ENCODE assay signal across 19 cellular contexts in the genomic region with DNA sequence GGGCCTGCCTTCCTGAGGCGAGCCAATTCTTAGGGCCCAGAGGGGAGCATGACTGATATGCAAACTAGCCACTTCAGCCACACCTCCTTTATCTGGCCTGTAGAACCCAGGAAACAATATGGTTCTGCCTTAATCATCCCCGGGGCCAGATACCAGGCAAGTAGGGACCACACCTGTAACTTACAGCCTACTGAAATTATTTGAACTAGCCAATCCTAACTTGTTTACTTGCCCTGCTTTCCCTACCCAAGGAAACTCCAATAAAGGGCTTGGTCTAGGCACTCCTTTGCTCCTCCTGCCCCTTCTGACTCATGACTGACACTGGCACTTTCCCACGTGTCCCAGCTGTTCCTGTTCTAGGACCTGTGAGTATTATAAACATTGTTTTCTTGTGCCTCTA. TPM values are rescaled to one million over a fixed set of nuclear protein-coding genes. Genes with fewer than 3 reads are reported as not detected.
DNase-seq lines count a peak whose midpoint lies in the region; ATAC-seq, FAIRE-seq and TF ChIP-seq lines count a peak whose summit lies in the region.
"Had no signal": no experiment of that assay in that cellular context is flagged by ENCODE, and none has a peak within 500 bp of the region (broad histone marks: within the 10 kb centered on the region; RNA-seq: fewer than 3 reads in every experiment).

No MANE protein-coding gene starts in this region.

- H3K27me3 ChIP-seq in GM23338 (ENCODE audit: insufficient read depth) (no peaks in the 10 kb centered on the region), neural progenitor cell (no peaks in the 10 kb centered on the region), HepG2 (ENCODE audit: control insufficient read depth in 1 of 2, insufficient read depth in 2 of 2, low read length in 2 of 2) (no peaks in the 10 kb centered on the region)
- H3K27me3 ChIP-seq: body of pancreas, thyroid gland had no signal

- H4K20me1 ChIP-seq in GM23338 (replicated peaks; ENCODE audit: insufficient read depth): no peaks in the 10 kb centered on the region
- H4K20me1 ChIP-seq in neural progenitor cell (ENCODE audit: low read depth): no peaks in the 10 kb centered on the region
- H4K20me1 ChIP-seq in HepG2 (ENCODE audit: insufficient read depth, low read length): no peaks in the 10 kb centered on the region

- H3K4me3 Mint-ChIP-seq in GM23338 (no peak overlapping the region), neural progenitor cell (no peak overlapping the region)
- no peak overlapping the region for H3K4me3 Mint-ChIP-seq in dendritic cell treated with granulocyte-macrophage colony-stimulating factor and Interleukin-4, amounts not matched to agents 40 ng/mL and 50 ng/mL, for 4 days
- H3K4me3 Mint-ChIP-seq: activated naive CD4-positive, alpha-beta T cell treated with anti-CD3 and anti-CD28 coated beads, Interleukin-2, amount 10 ng/mL, durations not matched to agents 7 days and 5 days; H9 had no signal

- 69% methylated on average over 3 of the region's 3 CpGs for WGBS in HepG2 (ENCODE audit: low lambda C conversion rate)

- DNase-seq in GM23338 (ENCODE audit: low spot score): peak; percentile 22
- peak; percentile 29 for DNase-seq in MV-4-11 (lab: John Stamatoyannopoulos, UW)
- no peak for DNase-seq in neural progenitor cell (ENCODE audit: low spot score)
- no peak for DNase-seq in GM10266 (ENCODE audit: extremely low spot score)
- DNase-seq in HepG2 (ENCODE audit: low spot score): no peak
- DNase-seq: activated CD4-positive, alpha-beta T cell treated with anti-CD3 and anti-CD28 coated beads for 4 hours; activated naive CD4-positive, alpha-beta T cell treated with anti-CD3 and anti-CD28 coated beads, Interleukin-2, amount 10 ng/mL, durations not matched to agents 7 days and 5 days; Caco-2; GF-D8; H9; NCI-H1105; T-helper 2 cell; thyroid gland had no signal

- H3K27ac ChIP-seq in GM23338 (ENCODE audit: low read depth) (no peak overlapping the region), neural progenitor cell (no peak overlapping the region), HepG2 (ENCODE audit: extremely low read length, insufficient read depth, low read length) (no peak overlapping the region)
- H3K27ac ChIP-seq: body of pancreas, parathyroid adenoma, thyroid gland had no signal

- CTCF ChIA-PET in HepG2 (lab: Yijun Ruan, JAX; ENCODE audit: low intra/inter-chr PET ratio, low total read pairs): no interaction called here

- ATAC-seq in GM23338: peak; percentile 89
- ATAC-seq in HG03565 (IDR thresholded peaks at IDR 0.05; ENCODE audit: unreplicated experiment): no peak
- ATAC-seq in HepG2: no peak
- no peak for ATAC-seq in HG03342 (IDR thresholded peaks at IDR 0.05; ENCODE audit: unreplicated experiment)
- ATAC-seq: body of pancreas had no signal

- no TSS peak for BruUV-seq in HepG2 (replicated peaks; lab: Mats Ljungman, UMichigan)

- H3K4me1 Mint-ChIP-seq in GM23338 (no peaks in the 10 kb centered on the region), neural progenitor cell (no peaks in the 10 kb centered on the region)
- peaks cover 38% of the 10 kb centered on the region for H3K4me1 Mint-ChIP-seq in dendritic cell treated with granulocyte-macrophage colony-stimulating factor and Interleukin-4, amounts not matched to agents 40 ng/mL and 50 ng/mL, for 4 days (ENCODE audit: low read depth)
- H3K4me1 Mint-ChIP-seq: activated naive CD4-positive, alpha-beta T cell treated with anti-CD3 and anti-CD28 coated beads, Interleukin-2, amount 10 ng/mL, durations not matched to agents 7 days and 5 days had no signal

- H3F3A ChIP-seq in GM23338 (replicated peaks; ENCODE audit: low read depth) (no peaks in the 10 kb centered on the region), neural progenitor cell (ENCODE audit: low read depth) (no peaks in the 10 kb centered on the region)

- H3K36me3 ChIP-seq in GM23338 (ENCODE audit: insufficient read depth) (no peaks in the 10 kb centered on the region), neural progenitor cell (no peaks in the 10 kb centered on the region), HepG2 (replicated peaks in 1 of 2; ENCODE audit: control insufficient read depth in 1 of 2, insufficient read depth in 2 of 2, low read length in 2 of 2) (no peaks in the 10 kb centered on the region)
- H3K36me3 ChIP-seq: thyroid gland had no signal

- no peak overlapping the region for H3K9ac ChIP-seq in neural progenitor cell
- H3K9ac ChIP-seq in HepG2 (ENCODE audit: insufficient read depth, low read depth, low read length): no peak overlapping the region
- H3K9ac ChIP-seq: parathyroid adenoma had no signal

- TF ChIP-seq CTCF in GM23338 (conservative IDR thresholded peaks at IDR 0.05; ENCODE audit: low read depth in 2 of 2) (no peak), neural progenitor cell (IDR thresholded peaks at IDR 0.05) (no peak), GM10266 (IDR thresholded peaks at IDR 0.05; ENCODE audit: control insufficient read depth, insufficient read depth, low read depth, missing control alignments) (no peak), HepG2 (CRISPR knock-in tag; IDR thresholded peaks at IDR 0.05) (no peak)

- H3K9me3 ChIP-seq in neural progenitor cell (ENCODE audit: low read depth) (no peaks in the 10 kb centered on the region), HepG2 (ENCODE audit: low read length) (no peaks in the 10 kb centered on the region)
- H3K9me3 ChIP-seq: body of pancreas, Caco-2, thyroid gland had no signal

- FAIRE-seq in HepG2 (lab: Jason Lieb, UNC): no peak

- no peaks in the 10 kb centered on the region for H3K9me3 Mint-ChIP-seq in GM23338
- peaks cover 8% of the 10 kb centered on the region for H3K9me3 Mint-ChIP-seq in dendritic cell treated with granulocyte-macrophage colony-stimulating factor and Interleukin-4, amounts not matched to agents 40 ng/mL and 50 ng/mL, for 4 days
- no peaks in the 10 kb centered on the region for H3K9me3 Mint-ChIP-seq in neural progenitor cell
- H3K9me3 Mint-ChIP-seq: activated naive CD4-positive, alpha-beta T cell treated with anti-CD3 and anti-CD28 coated beads, Interleukin-2, amount 10 ng/mL, durations not matched to agents 7 days and 5 days; H9 had no signal

- peak overlapping the region; percentile 59; the same call in 1 of the 2 replicates for H2AFZ ChIP-seq in GM23338
- peak overlapping the region; percentile 29 for H2AFZ ChIP-seq in neural progenitor cell (replicated peaks)
- H2AFZ ChIP-seq in HepG2 (ENCODE audit: low read length): no peak overlapping the region
- H2AFZ ChIP-seq: parathyroid adenoma had no signal

- H3K27ac Mint-ChIP-seq in GM23338 (no peak overlapping the region), neural progenitor cell (peak overlapping the region; percentile 21)
- H3K27ac Mint-ChIP-seq in dendritic cell treated with granulocyte-macrophage colony-stimulating factor and Interleukin-4, amounts not matched to agents 40 ng/mL and 50 ng/mL, for 4 days: peak overlapping the region; percentile 41
- H3K27ac Mint-ChIP-seq: activated naive CD4-positive, alpha-beta T cell treated with anti-CD3 and anti-CD28 coated beads, Interleukin-2, amount 10 ng/mL, durations not matched to agents 7 days and 5 days had no signal

- no peak for TF ChIP-seq POLR2A in HepG2 (IDR thresholded peaks at IDR 0.05; ENCODE audit: insufficient read depth in 1 of 2, low read depth in 2 of 2, low read length in 2 of 2)

- H3K27me3 Mint-ChIP-seq in GM23338 (ENCODE audit: insufficient read depth, low read depth, poor library complexity) (peaks cover 1% of the 10 kb centered on the region), neural progenitor cell (ENCODE audit: insufficient read depth, low read depth) (no peaks in the 10 kb centered on the region)
- H3K27me3 Mint-ChIP-seq in dendritic cell treated with granulocyte-macrophage colony-stimulating factor and Interleukin-4, amounts not matched to agents 40 ng/mL and 50 ng/mL, for 4 days: no peaks in the 10 kb centered on the region

- no peaks in the 10 kb centered on the region for H3K36me3 Mint-ChIP-seq in GM23338 (ENCODE audit: low read depth)
- H3K36me3 Mint-ChIP-seq in dendritic cell treated with granulocyte-macrophage colony-stimulating factor and Interleukin-4, amounts not matched to agents 40 ng/mL and 50 ng/mL, for 4 days (ENCODE audit: low read depth): no peaks in the 10 kb centered on the region
- no peaks in the 10 kb centered on the region for H3K36me3 Mint-ChIP-seq in neural progenitor cell
- H3K36me3 Mint-ChIP-seq: activated naive CD4-positive, alpha-beta T cell treated with anti-CD3 and anti-CD28 coated beads, Interleukin-2, amount 10 ng/mL, durations not matched to agents 7 days and 5 days had no signal

- intact Hi-C loops in dendritic cell treated with granulocyte-macrophage colony-stimulating factor and Interleukin-4, amounts not matched to agents 40 ng/mL and 50 ng/mL, for 4 days (cut with micrococcal nuclease): no loop called here
- intact Hi-C loops in HepG2 (cut with micrococcal nuclease; ENCODE audit: unreplicated experiment): no loop called here

- H3K79me2 ChIP-seq in GM23338 (replicated peaks; ENCODE audit: insufficient read depth): no peaks in the 10 kb centered on the region
- H3K79me2 ChIP-seq in neural progenitor cell (ENCODE audit: low read depth): no peaks in the 10 kb centered on the region
- H3K79me2 ChIP-seq in HepG2 (ENCODE audit: insufficient read depth, low read length): no peaks in the 10 kb centered on the region
- H3K79me2 ChIP-seq: parathyroid adenoma had no signal

- H3K4me1 ChIP-seq in GM23338 (ENCODE audit: insufficient read depth) (no peaks in the 10 kb centered on the region), neural progenitor cell (no peaks in the 10 kb centered on the region), HepG2 (ENCODE audit: insufficient read depth, low read length) (peaks cover 35% of the 10 kb centered on the region)
- H3K4me1 ChIP-seq: body of pancreas, Caco-2, parathyroid adenoma, thyroid gland had no signal

- H3K4me2 ChIP-seq in GM23338 (no peak overlapping the region), neural progenitor cell (no peak overlapping the region), HepG2 (ENCODE audit: low read depth, low read length) (no peak overlapping the region)
- H3K4me2 ChIP-seq: smooth muscle cell had no signal

- H3K4me3 ChIP-seq in GM23338 (no peak overlapping the region), neural progenitor cell (no peak overlapping the region), HepG2 (replicated peaks in 1 of 3; ENCODE audit: insufficient read depth in 1 of 3, low read depth in 2 of 3, low read length in 3 of 3) (no peak overlapping the region)
- H3K4me3 ChIP-seq: body of pancreas, smooth muscle cell, thyroid gland had no signal

- TF ChIP-seq EP300 in HepG2 (IDR thresholded peaks at IDR 0.05; ENCODE audit: low read depth in 2 of 2, low read length in 2 of 2): no peak
- no peak for TF ChIP-seq EP300 in HepG2 (CRISPR knock-in tag; IDR thresholded peaks at IDR 0.05; ENCODE audit: borderline replicate concordance)

- no peaks in the 10 kb centered on the region for H3K9me2 ChIP-seq in GM23338 (ENCODE audit: insufficient read depth)

- POLR2A ChIA-PET in HepG2 (lab: Yijun Ruan, JAX): no interaction called here

- in situ Hi-C loops in HepG2 (cut with HindIII; ENCODE audit: extremely low pct_ligation_motif_present, low pct_unique_long_range_greater_than_20kb): no loop called here

- no peak for TF ChIP-seq RAD21 in HepG2 (CRISPR knock-in tag; IDR thresholded peaks at IDR 0.05)

RNA-seq across cellular contexts. Expression of a gene that starts 57.6 kb away (rescaled TPM):
- total RNA-seq in GM23338 (2014; rRNA removed; shearing (Covaris generic)): 0.08 and 0.38 TPM in 2 replicates
- polyA plus RNA-seq in GM23338 (2016; fragmentation: Nextera tagmentation; extraction: Ambion mirVana) (0.21 and 0.27 TPM in 2 replicates), HepG2 (2011; rRNA removed) (0.98 and 1.6 TPM in 2 replicates)
- total RNA-seq in neural progenitor cell (ENCODE audit: low replicate concordance) (0.45 and 1.4 TPM in 2 replicates), HepG2 (2016; rRNA removed; fragmentation: Illumina TruSeq; extraction: Trizol) (0.46 and 1.0 TPM in 2 replicates)
- 0.35 and 1.3 TPM in 2 replicates for total RNA-seq in HepG2 (2016; cell fraction: cytosol; rRNA removed; fragmentation: Illumina TruSeq; extraction: Trizol; ENCODE audit: low read depth)
- 0.97 and 0.98 TPM in 2 replicates for total RNA-seq in HepG2 (2016; cell fraction: insoluble cytoplasmic fraction; rRNA removed; fragmentation: Illumina TruSeq; extraction: Trizol)
- total RNA-seq in HepG2 (2016; cell fraction: membrane; rRNA removed; fragmentation: Illumina TruSeq; extraction: Trizol): 0.49 and 0.76 TPM in 2 replicates
- 0.47 and 1.3 TPM in 2 replicates for total RNA-seq in HepG2 (2016; cell fraction: nucleus; rRNA removed; fragmentation: Illumina TruSeq; extraction: Trizol)
- 1.0 and 1.4 TPM in 2 replicates for polyA plus RNA-seq in HepG2 (2011; cell fraction: cytosol; rRNA removed)
- 3.6 and 4.1 TPM in 2 replicates for polyA plus RNA-seq in HepG2 (2011; cell fraction: nucleus; rRNA removed)
- polyA plus RNA-seq in HepG2 (2012): 2.6 and 3.3 TPM in 2 replicates
- polyA plus RNA-seq in HepG2 (2016; cell fraction: cytosol; fragmentation: Illumina TruSeq; extraction: Trizol; ENCODE audit: low read depth): 0.16 and 0.17 TPM in 2 replicates
- 0.60 and 0.63 TPM in 2 replicates for polyA plus RNA-seq in HepG2 (2016; cell fraction: insoluble cytoplasmic fraction; fragmentation: Illumina TruSeq; extraction: Trizol; ENCODE audit: low read depth)
- 0.25 and 0.37 TPM in 2 replicates for polyA plus RNA-seq in HepG2 (2016; cell fraction: membrane; fragmentation: Illumina TruSeq; extraction: Trizol; ENCODE audit: low read depth)
- 1.1 and 1.2 TPM in 2 replicates for polyA plus RNA-seq in HepG2 (2016; cell fraction: nucleus; fragmentation: Illumina TruSeq; extraction: Trizol; ENCODE audit: insufficient read depth, low read depth)
- 0.75 and 0.82 TPM in 2 replicates for polyA minus RNA-seq in HepG2 (2011; rRNA and poly(A)+ RNA removed; ENCODE audit: low replicate concordance)
- polyA minus RNA-seq in HepG2 (2011; cell fraction: cytosol; rRNA and poly(A)+ RNA removed): 0.89 and 0.97 TPM in 2 replicates
- polyA minus RNA-seq in HepG2 (2011; cell fraction: nucleus; rRNA and poly(A)+ RNA removed): 2.8 and 4.2 TPM in 2 replicates

Comparison
In these comparisons a context has a peak if more than half of its experiments do, and no peak if none do; other contexts are left out.
1. DNase-seq: peak in GM23338 (single experiment) and MV-4-11 (single experiment); none in neural progenitor cell (single experiment), GM10266 (single experiment) and HepG2 (single experiment).